In genomic region chr3:44339990-44340389, GRCh38 we compare ENCODE assay signal across 1 cellular context.
TF ChIP-seq lines count a peak whose summit lies in the region.

No MANE protein-coding gene starts in this region.

TF ChIP-seq in HepG2, 621 proteins besides CTCF, POLR2A, EP300 and RAD21 (continued from another document):
- TF ChIP-seq, protein P1, sequence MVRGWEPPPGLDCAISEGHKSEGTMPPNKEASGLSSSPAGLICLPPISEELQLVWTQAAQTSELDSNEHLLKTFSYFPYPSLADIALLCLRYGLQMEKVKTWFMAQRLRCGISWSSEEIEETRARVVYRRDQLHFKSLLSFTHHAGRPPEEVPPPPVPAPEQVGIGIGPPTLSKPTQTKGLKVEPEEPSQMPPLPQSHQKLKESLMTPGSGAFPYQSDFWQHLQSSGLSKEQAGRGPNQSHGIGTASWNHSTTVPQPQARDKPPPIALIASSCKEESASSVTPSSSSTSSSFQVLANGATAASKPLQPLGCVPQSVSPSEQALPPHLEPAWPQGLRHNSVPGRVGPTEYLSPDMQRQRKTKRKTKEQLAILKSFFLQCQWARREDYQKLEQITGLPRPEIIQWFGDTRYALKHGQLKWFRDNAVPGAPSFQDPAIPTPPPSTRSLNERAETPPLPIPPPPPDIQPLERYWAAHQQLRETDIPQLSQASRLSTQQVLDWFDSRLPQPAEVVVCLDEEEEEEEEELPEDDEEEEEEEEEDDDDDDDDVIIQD (CRISPR knock-in tag; IDR thresholded peaks at IDR 0.05; ENCODE audit: low read depth) = no peak
- TF ChIP-seq FOXP4 (CRISPR knock-in tag; IDR thresholded peaks at IDR 0.05) = no peak
- TF ChIP-seq PHB2 (IDR thresholded peaks at IDR 0.05; ENCODE audit: partially characterized antibody) = no peak
- TF ChIP-seq ZNF746 (CRISPR knock-in tag; IDR thresholded peaks at IDR 0.05) = no peak
- TF ChIP-seq PREB (CRISPR knock-in tag; IDR thresholded peaks at IDR 0.05) = no peak
- no peak for TF ChIP-seq MTF1 (CRISPR knock-in tag; IDR thresholded peaks at IDR 0.05)
- no peak for TF ChIP-seq ZNF501 (CRISPR knock-in tag; IDR thresholded peaks at IDR 0.05)
- no peak for TF ChIP-seq ZSCAN20 (CRISPR knock-in tag; IDR thresholded peaks at IDR 0.05; ENCODE audit: borderline replicate concordance)
- TF ChIP-seq PTBP1 (IDR thresholded peaks at IDR 0.05; ENCODE audit: low read depth, low read length, poor library complexity, severe bottlenecking) = no peak
- TF ChIP-seq HMG20A (CRISPR knock-in tag; IDR thresholded peaks at IDR 0.05; ENCODE audit: borderline replicate concordance) = no peak
- TF ChIP-seq, protein P2, sequence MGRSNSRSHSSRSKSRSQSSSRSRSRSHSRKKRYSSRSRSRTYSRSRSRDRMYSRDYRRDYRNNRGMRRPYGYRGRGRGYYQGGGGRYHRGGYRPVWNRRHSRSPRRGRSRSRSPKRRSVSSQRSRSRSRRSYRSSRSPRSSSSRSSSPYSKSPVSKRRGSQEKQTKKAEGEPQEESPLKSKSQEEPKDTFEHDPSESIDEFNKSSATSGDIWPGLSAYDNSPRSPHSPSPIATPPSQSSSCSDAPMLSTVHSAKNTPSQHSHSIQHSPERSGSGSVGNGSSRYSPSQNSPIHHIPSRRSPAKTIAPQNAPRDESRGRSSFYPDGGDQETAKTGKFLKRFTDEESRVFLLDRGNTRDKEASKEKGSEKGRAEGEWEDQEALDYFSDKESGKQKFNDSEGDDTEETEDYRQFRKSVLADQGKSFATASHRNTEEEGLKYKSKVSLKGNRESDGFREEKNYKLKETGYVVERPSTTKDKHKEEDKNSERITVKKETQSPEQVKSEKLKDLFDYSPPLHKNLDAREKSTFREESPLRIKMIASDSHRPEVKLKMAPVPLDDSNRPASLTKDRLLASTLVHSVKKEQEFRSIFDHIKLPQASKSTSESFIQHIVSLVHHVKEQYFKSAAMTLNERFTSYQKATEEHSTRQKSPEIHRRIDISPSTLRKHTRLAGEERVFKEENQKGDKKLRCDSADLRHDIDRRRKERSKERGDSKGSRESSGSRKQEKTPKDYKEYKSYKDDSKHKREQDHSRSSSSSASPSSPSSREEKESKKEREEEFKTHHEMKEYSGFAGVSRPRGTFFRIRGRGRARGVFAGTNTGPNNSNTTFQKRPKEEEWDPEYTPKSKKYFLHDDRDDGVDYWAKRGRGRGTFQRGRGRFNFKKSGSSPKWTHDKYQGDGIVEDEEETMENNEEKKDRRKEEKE (IDR thresholded peaks at IDR 0.05) = no peak
- TF ChIP-seq ZNF615 (CRISPR knock-in tag; IDR thresholded peaks at IDR 0.05; ENCODE audit: borderline replicate concordance) = no peak
- no peak for TF ChIP-seq BHLHE40 (IDR thresholded peaks at IDR 0.05; ENCODE audit: low read length)
- no peak for TF ChIP-seq TFDP2 (CRISPR knock-in tag; IDR thresholded peaks at IDR 0.05)
- no peak for TF ChIP-seq ZNF572 (CRISPR knock-in tag; IDR thresholded peaks at IDR 0.05)
- TF ChIP-seq ZNF574 (CRISPR knock-in tag; IDR thresholded peaks at IDR 0.05) = no peak
